Comparison of ENCODE assay signal across 31 cellular contexts in the genomic region with DNA sequence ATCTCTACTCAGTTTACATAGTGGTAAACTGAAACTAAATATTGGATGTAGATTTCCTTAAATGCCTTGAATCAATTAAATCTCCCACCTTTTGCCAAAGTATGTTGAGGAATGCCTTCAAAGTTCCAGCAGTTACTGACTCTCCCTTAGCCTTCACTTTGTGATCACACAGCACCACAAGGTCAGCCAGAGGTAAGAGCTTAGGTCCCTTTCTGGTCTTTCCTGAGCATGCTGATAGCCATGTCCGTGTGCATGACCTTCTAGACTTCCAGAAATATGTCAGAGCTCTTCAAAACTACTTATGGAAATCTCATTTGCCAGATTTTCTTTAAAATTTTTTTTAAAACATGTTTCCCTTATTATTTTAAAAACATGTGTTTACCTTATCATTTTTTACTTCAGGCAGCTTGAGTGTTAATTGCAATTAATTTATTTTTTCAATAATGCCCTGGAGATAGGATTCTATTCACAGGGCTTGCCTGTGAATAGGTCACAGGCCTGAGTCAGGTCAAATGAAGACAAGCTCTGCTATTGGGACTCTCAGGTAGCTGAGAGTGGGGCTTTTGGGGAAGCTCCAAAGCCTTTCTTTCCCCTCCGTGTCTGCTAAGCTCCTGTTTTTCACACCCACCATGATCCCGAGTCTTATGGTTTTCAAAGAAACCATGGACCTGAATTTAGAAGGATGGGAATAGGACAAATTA.
"Had no signal": no experiment of that assay in that cellular context is flagged by ENCODE, and none has a peak within 500 bp of the region (broad histone marks: within the 10 kb centered on the region; RNA-seq: fewer than 3 reads in every experiment).

No MANE protein-coding gene starts in this region.

- DNase-seq: activated B cell treated with CpG ODN at 0.5 μM for 24 hours; activated CD4-positive, alpha-beta T cell treated with anti-CD3 and anti-CD28 coated beads for 48 hours; activated CD4-positive, alpha-beta T cell treated with anti-CD3 and anti-CD28 coated beads, Interleukin-2, amount 50 U/mL, for 1 hour; activated CD4-positive, alpha-beta T cell treated with anti-CD3 and anti-CD28 coated beads, Interleukin-2, amount 50 U/mL, for 48 hours; activated CD8-positive, alpha-beta memory T cell treated with anti-CD3 and anti-CD28 coated beads for 24 hours; activated CD8-positive, alpha-beta T cell treated with anti-CD3 and anti-CD28 coated beads for 36 hours; activated effector memory CD4-positive, alpha-beta T cell treated with Interleukin-2 at 50 U/mL for 16 hours; activated gamma-delta T cell treated with Interleukin-2 at 50 U/mL for 16 hours; activated naive CD4-positive, alpha-beta T cell treated with anti-CD3 and anti-CD28 coated beads, Interleukin-2, amount 50 U/mL, for 16 hours; activated naive CD4-positive, alpha-beta T cell treated with Interleukin-2 at 50 U/mL for 16 hours; activated T-cell treated with anti-CD3 and anti-CD28 coated beads, Interleukin-2, amount 50 U/mL, for 4 hours; amniotic stem cell; anterior cingulate cortex; brain microvascular endothelial cell; central memory CD4-positive, alpha-beta T cell; dorsolateral prefrontal cortex; effector memory CD4-positive, alpha-beta T cell; endodermal cell; foreskin keratinocyte; gastrocnemius medialis; glutamatergic neuron; T-helper 1 cell; T-helper 17 cell; T1000; WERI-Rb-1 had no signal

- H3K36me3 ChIP-seq: brain microvascular endothelial cell, gastrocnemius medialis, WERI-Rb-1 had no signal

- ATAC-seq: activated CD4-positive, CD25-positive, alpha-beta regulatory T cell treated with anti-CD3 and anti-CD28 coated beads, Interleukin-2, amount 50 U/mL, for 24 hours; activated CD8-positive, alpha-beta T cell treated with anti-CD3 and anti-CD28 coated beads for 36 hours; activated T-cell treated with anti-CD3 and anti-CD28 coated beads, Interleukin-2, amount 50 U/mL, for 4 hours; activated T-helper 17 cell treated with anti-CD3 and anti-CD28 coated beads, Interleukin-2, amount 50 U/mL, for 72 hours; esophagus mucosa; foreskin keratinocyte; gastrocnemius medialis; T-helper 17 cell had no signal

- H3K9me3 ChIP-seq: gastrocnemius medialis had no signal

- FAIRE-seq: astrocyte, bronchial epithelial cell had no signal

- H3K4me1 ChIP-seq: foreskin keratinocyte, gastrocnemius medialis had no signal

- H3K27me3 ChIP-seq: brain microvascular endothelial cell, foreskin keratinocyte, gastrocnemius medialis had no signal

- H3K27ac ChIP-seq: brain microvascular endothelial cell, coronary artery, dorsolateral prefrontal cortex, foreskin keratinocyte, gastrocnemius medialis, WERI-Rb-1 had no signal

- H3K4me3 ChIP-seq: coronary artery, dorsolateral prefrontal cortex, gastrocnemius medialis had no signal
